ENCODE assay signal across 8 cellular contexts in genomic region chr2:160994141-160995002, GRCh38.
DNase-seq lines count a peak whose midpoint lies in the region; ATAC-seq, FAIRE-seq and TF ChIP-seq lines count a peak whose summit lies in the region.

No MANE protein-coding gene starts in this region.

- no peaks in the 10 kb centered on the region for H4K20me1 ChIP-seq in H1 (replicated peaks in 1 of 2; ENCODE audit: control insufficient read depth in 1 of 2, insufficient read depth in 2 of 2, low read length in 2 of 2)

- CTCF ChIA-PET in activated CD8-positive, alpha-beta T cell treated with anti-CD3 and anti-CD28 coated beads, Interleukin-2, amount 10 ng/mL, durations not matched to agents 7 days and 5 days (lab: Charles Lee): interaction anchor here (0.6 to 4.5 kb wide), 39 partner anchors 9 to 885 kb away, joined by 3 to 34 read pairs (median 4); no protein-coding TSS in a partner anchor
- CTCF ChIA-PET in H1 (lab: Charles Lee; ENCODE audit: partially characterized antibody): interaction anchor here (0.6 to 3.7 kb wide), 51 partner anchors 10 to 997 kb away, joined by 3 to 23 read pairs (median 4); no protein-coding TSS in a partner anchor

- no peak overlapping the region for H2BK12ac ChIP-seq in H1 (ENCODE audit: low read depth, low read length)

- no peak overlapping the region for H3K4me2 ChIP-seq in H1 (ENCODE audit: insufficient read depth in 1 of 2, low read depth in 2 of 2, low read length in 2 of 2)

- no peaks in the 10 kb centered on the region; a peak in 1 of 7 replicates for H3K4me1 ChIP-seq in H1 (replicated peaks in 1 of 4; ENCODE audit: control insufficient read depth in 3 of 4, insufficient read depth in 4 of 4, low read length in 3 of 4)

- H3K27ac ChIP-seq in H1 (ENCODE audit: low read depth, low read length): no peak overlapping the region

- no peak overlapping the region for H3K23ac ChIP-seq in H1 (ENCODE audit: insufficient read length)

- H3K27ac Mint-ChIP-seq in activated CD8-positive, alpha-beta T cell treated with anti-CD3 and anti-CD28 coated beads, Interleukin-2, amount 10 ng/mL, durations not matched to agents 7 days and 5 days: no peak overlapping the region

- H4K8ac ChIP-seq in H1 (ENCODE audit: extremely low read depth, insufficient read depth, low read length): no peak overlapping the region

- no peaks in the 10 kb centered on the region for H3K27me3 ChIP-seq in H1 (replicated peaks in 1 of 4; ENCODE audit: control insufficient read depth in 3 of 4, extremely low read depth in 1 of 4, insufficient read depth in 3 of 4, low read length in 3 of 4)

- no peak overlapping the region for H3K4me3 ChIP-seq in H1 (ENCODE audit: extremely low read depth in 1 of 4, insufficient read depth in 2 of 4, low read depth in 3 of 4, low read length in 4 of 4)

- H3K9me3 ChIP-seq in H1 (ENCODE audit: insufficient read depth in 2 of 2, low read depth in 1 of 2, low read length in 1 of 2): no peaks in the 10 kb centered on the region

- H3K9ac ChIP-seq in H1 (replicated peaks in 1 of 4; ENCODE audit: extremely low read depth in 1 of 4, low read depth in 3 of 4, low read length in 3 of 4): no peak overlapping the region

- ATAC-seq in GM19463 (IDR thresholded peaks at IDR 0.05; ENCODE audit: unreplicated experiment) (peak; percentile 87), HG03558 (IDR thresholded peaks at IDR 0.05; ENCODE audit: extremely low read depth, unreplicated experiment) (peak; percentile 79)
- ATAC-seq in activated CD8-positive, alpha-beta T cell treated with anti-CD3 and anti-CD28 coated beads, Interleukin-2, amount 10 ng/mL, durations not matched to agents 7 days and 5 days: peak; percentile 87

- TF ChIP-seq CTCF in H1 (IDR thresholded peaks at IDR 0.05; ENCODE audit: control extremely low read depth in 1 of 3, insufficient read depth in 1 of 3, low read depth in 1 of 3, low read length in 3 of 3): peak in 2 of 3 experiments; percentile 74 to 82; a peak in 3 of 4 replicates

- no peak for TF ChIP-seq POLR2A in H1 (IDR thresholded peaks at IDR 0.05; ENCODE audit: control extremely low read depth in 1 of 2, low read depth in 2 of 2, low read length in 2 of 2)

- H3K56ac ChIP-seq in H1 (replicated peaks; ENCODE audit: insufficient read length, low read depth, low read length): no peak overlapping the region

- peaks cover 9% of the 10 kb centered on the region for H3K4me1 Mint-ChIP-seq in activated CD8-positive, alpha-beta T cell treated with anti-CD3 and anti-CD28 coated beads, Interleukin-2, amount 10 ng/mL, durations not matched to agents 7 days and 5 days (ENCODE audit: low read depth)

- DNase-seq in COR-L47 (lab: John Stamatoyannopoulos, UW): peak; percentile 59
- peak; percentile 87 for DNase-seq in NCI-H82 (lab: John Stamatoyannopoulos, UW)
- DNase-seq in activated CD8-positive, alpha-beta T cell treated with anti-CD3 and anti-CD28 coated beads, Interleukin-2, amount 10 ng/mL, durations not matched to agents 7 days and 5 days: peak; percentile 87
- peak in 1 of 2 experiments; percentile 85 for DNase-seq in H1 (ENCODE audit: low read depth in 1 of 2, low spot score in 2 of 2)
- peak; percentile 74 for DNase-seq in midbrain (lab: John Stamatoyannopoulos, UW)
- DNase-seq in stimulated activated CD8-positive, alpha-beta memory T cell treated with anti-CD3 and anti-CD28 coated beads, Interleukin-2, amount 100 ng/mL, for 48 hours (ENCODE audit: low read depth in 2 of 2): peak; percentile 14 to 33

- peak overlapping the region; percentile 64; the same call in 1 of the 2 replicates for H2AFZ ChIP-seq in H1 (ENCODE audit: low read length)

- H4K5ac ChIP-seq in H1 (ENCODE audit: insufficient read length, low read depth, low read length): no peak overlapping the region

- H2BK5ac ChIP-seq in H1 (ENCODE audit: low read depth, low read length): no peak overlapping the region

- H4K91ac ChIP-seq in H1 (replicated peaks; ENCODE audit: insufficient read length, low read length): no peak overlapping the region

- POLR2A ChIA-PET in activated CD8-positive, alpha-beta T cell treated with anti-CD3 and anti-CD28 coated beads, Interleukin-2, amount 10 ng/mL, durations not matched to agents 7 days and 5 days (lab: Charles Lee): interaction anchor here (0.6 kb wide), 1 partner anchor 63 kb away, joined by 3 read pairs; no protein-coding TSS in a partner anchor
- POLR2A ChIA-PET in H1 (lab: Charles Lee; ENCODE audit: partially characterized antibody): interaction anchor here (1.0 kb wide), 1 partner anchor 9 kb away, joined by 3 read pairs; no protein-coding TSS in a partner anchor

- H2BK120ac ChIP-seq in H1 (replicated peaks; ENCODE audit: low read depth, low read length): no peak overlapping the region

- H3K79me2 ChIP-seq in H1 (ENCODE audit: control insufficient read depth in 1 of 2, insufficient read depth in 2 of 2, low read length in 2 of 2): no peaks in the 10 kb centered on the region

- no peaks in the 10 kb centered on the region for H3K36me3 ChIP-seq in H1 (ENCODE audit: control insufficient read depth in 2 of 4, insufficient read depth in 4 of 4, low read length in 3 of 4)

- no peaks in the 10 kb centered on the region for H3K79me1 ChIP-seq in H1 (ENCODE audit: low read depth, low read length)

- H2AK5ac ChIP-seq in H1 (ENCODE audit: low read depth, low read length): no peak overlapping the region

- peak; percentile 92 to 94 for TF ChIP-seq RAD21 in H1 (IDR thresholded peaks at IDR 0.05 in 1 of 2, conservative IDR thresholded peaks at IDR 0.05 in 1 of 2; ENCODE audit: low read depth in 2 of 2, low read length in 2 of 2)

- H3K9me3 Mint-ChIP-seq in activated CD8-positive, alpha-beta T cell treated with anti-CD3 and anti-CD28 coated beads, Interleukin-2, amount 10 ng/mL, durations not matched to agents 7 days and 5 days (ENCODE audit: insufficient read depth): no peaks in the 10 kb centered on the region

- H3K14ac ChIP-seq in H1 (ENCODE audit: insufficient read length): no peak overlapping the region

- H2BK15ac ChIP-seq in H1 (ENCODE audit: low read length): no peak overlapping the region

- no peak overlapping the region for H3K18ac ChIP-seq in H1 (ENCODE audit: extremely low read depth, low read length)

- no peaks in the 10 kb centered on the region for H3K23me2 ChIP-seq in H1 (ENCODE audit: low read depth, low read length)

- H3K4me3 Mint-ChIP-seq in activated CD8-positive, alpha-beta T cell treated with anti-CD3 and anti-CD28 coated beads, Interleukin-2, amount 10 ng/mL, durations not matched to agents 7 days and 5 days: no peak overlapping the region

- no peak overlapping the region for H3K4ac ChIP-seq in H1 (replicated peaks; ENCODE audit: insufficient read length, low read depth, low read length)

- no peak for TF ChIP-seq EP300 in H1 (IDR thresholded peaks at IDR 0.05; ENCODE audit: borderline replicate concordance in 1 of 2, low read depth in 2 of 2, low read length in 2 of 2)

- no peak overlapping the region for H2BK20ac ChIP-seq in H1 (ENCODE audit: low read length)

- WGBS in H1 (ENCODE audit: extremely low coverage in 1 of 2, insufficient coverage in 1 of 2, insufficient read length in 1 of 2, insufficient replicate concordance in 2 of 2, low coverage in 1 of 2, low lambda C conversion rate in 2 of 2, missing lambda C conversion rate in 1 of 2), 2 experiments: 48% methylated on average over 16 of the region's 16 CpGs; no CpG with 5 or more reads in 1 of the 2 experiments

- no peaks in the 10 kb centered on the region for H3K36me3 Mint-ChIP-seq in activated CD8-positive, alpha-beta T cell treated with anti-CD3 and anti-CD28 coated beads, Interleukin-2, amount 10 ng/mL, durations not matched to agents 7 days and 5 days (ENCODE audit: low read depth)

- FAIRE-seq in H1 (lab: Jason Lieb, UNC): peak; percentile 95

- peaks cover 6% of the 10 kb centered on the region for H3K27me3 Mint-ChIP-seq in activated CD8-positive, alpha-beta T cell treated with anti-CD3 and anti-CD28 coated beads, Interleukin-2, amount 10 ng/mL, durations not matched to agents 7 days and 5 days (ENCODE audit: low read depth)

TF ChIP-seq in H1, 55 proteins besides CTCF, POLR2A, EP300 and RAD21:
- TF ChIP-seq HDAC6 (IDR thresholded peaks at IDR 0.05; ENCODE audit: low read depth, low read length): no peak
- no peak for TF ChIP-seq EGR1 (IDR thresholded peaks at IDR 0.05; ENCODE audit: borderline replicate concordance, low read depth, low read length)
- peak; percentile 39; the same call in 1 of the 2 replicates for TF ChIP-seq CREB1 (IDR thresholded peaks at IDR 0.05)
- TF ChIP-seq TEAD4 (IDR thresholded peaks at IDR 0.05; ENCODE audit: low read depth, low read length): no peak
- TF ChIP-seq ATF2 (IDR thresholded peaks at IDR 0.05; ENCODE audit: low read length): no peak
- no peak for TF ChIP-seq SP1 (IDR thresholded peaks at IDR 0.05; ENCODE audit: low read depth, low read length)
- TF ChIP-seq EZH2 (IDR thresholded peaks at IDR 0.05; ENCODE audit: low read depth, low read length, severe bottlenecking): no peak
- TF ChIP-seq RNF2 (IDR thresholded peaks at IDR 0.05; ENCODE audit: borderline replicate concordance, low read depth, low read length, missing control alignments, poor library complexity, severe bottlenecking): no peak
TF ChIP-seq in H1: peak in this region for 1.
